ENCODE assay signal across 8 cellular contexts in the genomic region with DNA sequence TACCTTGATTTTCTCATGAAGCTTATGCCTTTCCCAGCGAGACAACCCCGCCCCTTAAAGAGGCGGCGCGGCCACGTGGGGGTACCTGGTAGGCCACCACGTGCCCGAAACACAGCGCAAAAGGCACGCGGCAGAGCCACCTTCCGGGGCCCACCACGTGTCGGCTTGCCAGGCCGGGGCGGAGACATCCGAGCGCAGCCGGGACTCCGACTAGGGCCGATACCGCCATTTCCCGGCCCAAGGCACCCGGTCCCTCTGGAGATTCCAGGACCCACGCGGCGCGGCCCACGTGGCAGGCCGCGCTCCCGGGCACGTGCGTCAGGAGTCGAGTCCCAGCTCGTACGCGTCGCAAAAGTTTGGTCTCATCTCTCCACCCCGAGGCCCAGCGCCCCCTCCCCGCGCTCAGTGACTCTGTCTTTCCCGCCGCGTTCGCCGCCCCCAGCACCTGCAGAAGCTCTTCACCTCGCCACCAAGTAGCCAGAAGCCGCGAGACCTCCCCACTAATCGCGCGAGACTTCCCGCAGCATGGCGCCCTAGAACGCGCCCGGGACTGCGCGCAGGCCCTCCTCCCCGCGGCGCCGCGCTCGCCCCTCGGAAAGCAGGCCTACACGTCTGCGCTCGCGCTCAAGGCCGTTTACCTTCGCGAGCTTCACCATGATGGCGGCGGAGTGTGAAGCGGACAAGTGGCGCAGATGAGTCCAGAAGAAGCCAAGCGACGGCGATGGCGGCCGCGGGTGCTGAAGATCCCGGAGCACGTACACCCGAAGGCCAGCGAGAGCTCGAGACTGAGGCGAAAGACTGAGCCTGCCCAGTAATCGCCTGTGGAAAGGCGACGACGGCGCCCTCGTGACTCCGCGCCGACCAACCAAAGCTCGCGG. TPM values are rescaled to one million over a fixed set of nuclear protein-coding genes. Genes with fewer than 3 reads are reported as not detected.
DNase-seq lines count a peak whose midpoint lies in the region; ATAC-seq lines count a peak whose summit lies in the region.

A gene with protein sequence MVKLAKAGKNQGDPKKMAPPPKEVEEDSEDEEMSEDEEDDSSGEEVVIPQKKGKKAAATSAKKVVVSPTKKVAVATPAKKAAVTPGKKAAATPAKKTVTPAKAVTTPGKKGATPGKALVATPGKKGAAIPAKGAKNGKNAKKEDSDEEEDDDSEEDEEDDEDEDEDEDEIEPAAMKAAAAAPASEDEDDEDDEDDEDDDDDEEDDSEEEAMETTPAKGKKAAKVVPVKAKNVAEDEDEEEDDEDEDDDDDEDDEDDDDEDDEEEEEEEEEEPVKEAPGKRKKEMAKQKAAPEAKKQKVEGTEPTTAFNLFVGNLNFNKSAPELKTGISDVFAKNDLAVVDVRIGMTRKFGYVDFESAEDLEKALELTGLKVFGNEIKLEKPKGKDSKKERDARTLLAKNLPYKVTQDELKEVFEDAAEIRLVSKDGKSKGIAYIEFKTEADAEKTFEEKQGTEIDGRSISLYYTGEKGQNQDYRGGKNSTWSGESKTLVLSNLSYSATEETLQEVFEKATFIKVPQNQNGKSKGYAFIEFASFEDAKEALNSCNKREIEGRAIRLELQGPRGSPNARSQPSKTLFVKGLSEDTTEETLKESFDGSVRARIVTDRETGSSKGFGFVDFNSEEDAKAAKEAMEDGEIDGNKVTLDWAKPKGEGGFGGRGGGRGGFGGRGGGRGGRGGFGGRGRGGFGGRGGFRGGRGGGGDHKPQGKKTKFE (minus strand): TSS at position 787 of the 878 bp plus-strand sequence. CDS start 131 bp downstream, at position 656.

- H3K4me3 ChIP-seq in NT2/D1 (ENCODE audit: insufficient read length, low read depth): peak within 1 kb of the TSS; percentile 99
- H3K4me3 ChIP-seq in muscle layer of colon (ENCODE audit: low read depth in 1 of 2, low read length in 2 of 2): peak within 1 kb of the TSS; percentile 73 to 91

- H3K9ac ChIP-seq in NT2/D1 (ENCODE audit: insufficient read length, low read depth) (peak within 1 kb of the TSS; percentile 100), muscle layer of colon (ENCODE audit: low read length) (peak within 1 kb of the TSS; percentile 66)

- peak; percentile 80 for ATAC-seq in GM21360 (IDR thresholded peaks at IDR 0.05; ENCODE audit: unreplicated experiment)

- DNase-seq in COLO829 (ENCODE audit: low spot score): peak; percentile 98
- DNase-seq in HT1080 (ENCODE audit: low read depth): peak; percentile 95
- DNase-seq in NT2/D1 (ENCODE audit: low read depth, low spot score): peak; percentile 96
- DNase-seq in activated CD8-positive, alpha-beta memory T cell treated with anti-CD3 and anti-CD28 coated beads, Interleukin-2, amount 50 U/mL, for 24 hours (ENCODE audit: extremely low read depth): peak; percentile 61
- peak; percentile 97 for DNase-seq in epidermal melanocyte (ENCODE audit: insufficient read length, low spot score)
- DNase-seq in stimulated activated CD8-positive, alpha-beta memory T cell treated with anti-CD3 and anti-CD28 coated beads, Interleukin-7, amount 100 ng/mL, for 24 hours (ENCODE audit: low read depth): peak; percentile 68

- H3K36me3 ChIP-seq in NT2/D1 (ENCODE audit: insufficient read depth, insufficient read length, low read length): peaks cover 51% of the 10 kb centered on the region
- H3K36me3 ChIP-seq in muscle layer of colon (ENCODE audit: insufficient read depth, low read length): peaks cover 37% of the 10 kb centered on the region

- H3K4me1 ChIP-seq in NT2/D1 (ENCODE audit: insufficient read depth, insufficient read length): peaks cover 10% of the 10 kb centered on the region
- peaks cover 26% of the 10 kb centered on the region for H3K4me1 ChIP-seq in muscle layer of colon (ENCODE audit: insufficient read depth, low read length)

- H3K27me3 ChIP-seq in NT2/D1 (ENCODE audit: insufficient read depth, insufficient read length): no peaks in the 10 kb centered on the region
- H3K27me3 ChIP-seq in muscle layer of colon (ENCODE audit: control insufficient read depth in 1 of 2, insufficient read depth in 2 of 2, low read length in 2 of 2): no peaks in the 10 kb centered on the region

- H3K9me3 ChIP-seq in NT2/D1 (ENCODE audit: insufficient read depth, low read length): no peaks in the 10 kb centered on the region
- H3K9me3 ChIP-seq in muscle layer of colon (ENCODE audit: low read length): no peaks in the 10 kb centered on the region

- peak within 1 kb of the TSS; percentile 99 for H3K27ac ChIP-seq in muscle layer of colon (ENCODE audit: low read depth, low read length)

RNA-seq across cellular contexts. Expression of the gene that starts here (rescaled TPM):
- total RNA-seq in HT1080 (2014; rRNA removed; shearing (Covaris generic)): 278 and 358 TPM in 2 replicates
- 326 and 346 TPM in 2 replicates for polyA plus RNA-seq in HT1080 (2015; cell fraction: cytosol; rRNA removed)
- 326 and 458 TPM in 2 replicates for polyA plus RNA-seq in HT1080 (2015; cell fraction: nucleus; rRNA removed)

Comparison
In these comparisons a context has a peak if more than half of its experiments do, and no peak if none do; other contexts are left out.
1. Peak in every context shown above with its lines: DNase-seq, ATAC-seq, H3K4me3 ChIP-seq and H3K27ac ChIP-seq.